ENCODE assay signal across 8 cellular contexts in the genomic region with DNA sequence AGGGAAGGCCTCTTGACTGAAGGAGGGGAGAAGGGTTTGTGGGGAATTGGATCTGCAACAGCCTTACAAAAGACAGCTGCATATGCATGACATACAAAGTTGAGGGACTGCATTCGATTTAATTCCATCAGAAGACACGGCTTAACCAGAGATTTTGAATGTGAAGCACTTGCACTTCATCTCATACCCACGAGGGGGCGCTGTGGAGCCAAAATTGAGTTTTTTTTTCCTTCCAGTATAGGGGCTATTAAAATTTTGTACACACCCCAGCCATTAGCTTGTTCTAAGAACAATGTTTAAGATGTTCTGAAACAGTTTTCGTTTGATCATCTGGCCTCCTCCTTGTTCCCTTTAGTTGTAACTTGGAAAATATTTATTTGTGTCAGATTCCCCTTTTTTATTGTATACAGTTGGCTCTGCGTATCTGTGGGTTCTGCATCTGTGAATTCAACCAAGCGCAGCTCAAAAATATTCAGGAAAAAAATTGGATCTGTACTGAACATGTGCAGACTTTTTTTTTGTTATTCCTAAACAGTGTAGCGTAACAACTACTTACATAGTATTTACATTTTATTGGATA.
DNase-seq lines count a peak whose midpoint lies in the region; ATAC-seq and TF ChIP-seq lines count a peak whose summit lies in the region.

No MANE protein-coding gene starts in this region.

- WGBS in iPS DF 6.9 (ENCODE audit: insufficient coverage, insufficient read length) = no CpG with 5 or more reads among the region's 8 CpGs

- ATAC-seq in GM18498 (IDR thresholded peaks at IDR 0.05; ENCODE audit: unreplicated experiment) (no peak), HG02798 (IDR thresholded peaks at IDR 0.05; ENCODE audit: poor library complexity, unreplicated experiment) (no peak)

- no peak for TF ChIP-seq POLR2A in NB4 (IDR thresholded peaks at IDR 0.05; ENCODE audit: extremely low read depth, insufficient read length)

- peak overlapping the region; percentile 92 for H3K4me3 ChIP-seq in NB4 (ENCODE audit: low read depth, low read length)
- H3K4me3 ChIP-seq in astrocyte of the spinal cord (ENCODE audit: low read depth, low read length) = peak overlapping the region; percentile 90
- H3K4me3 ChIP-seq in iPS DF 6.9 (ENCODE audit: low read length) = peak overlapping the region; percentile 98; the same call in 1 of the 2 replicates
- H3K4me3 ChIP-seq in skeletal muscle cell (ENCODE audit: low read depth, low read length) = peak overlapping the region; percentile 85

- H3K27me3 ChIP-seq in iPS DF 6.9 (ENCODE audit: control insufficient read depth, insufficient read depth, low read length) = no peaks in the 10 kb centered on the region

- DNase-seq in GM03348 (ENCODE audit: low spot score) (peak; percentile 73), NB4 (ENCODE audit: low read depth) (peak; percentile 84), T-helper 9 cell (peak; percentile 73), astrocyte of the spinal cord (ENCODE audit: low read depth, low spot score) (peak; percentile 65), iPS DF 6.9 (ENCODE audit: low read depth, low spot score) (no peak), skeletal muscle cell (ENCODE audit: low read depth) (no peak)

- H3K4me1 ChIP-seq in iPS DF 6.9 (ENCODE audit: control insufficient read depth, insufficient read depth, low read length) = no peaks in the 10 kb centered on the region

- in situ Hi-C loops in astrocyte of the spinal cord (cut with HindIII; ENCODE audit: low sequenced_read_pairs) = loop anchor here (10.0 kb wide), 1 partner anchor 193 kb away; no protein-coding TSS in a partner anchor

- H3K9me3 ChIP-seq in iPS DF 6.9 (ENCODE audit: control insufficient read depth, insufficient read depth, low read length) = no peaks in the 10 kb centered on the region

- H3K27ac ChIP-seq in iPS DF 6.9 (ENCODE audit: low read length) = no peak overlapping the region

- TF ChIP-seq CTCF in NB4 (IDR thresholded peaks at IDR 0.05; ENCODE audit: low read depth, low read length) = peak; percentile 94
- TF ChIP-seq CTCF in astrocyte of the spinal cord (IDR thresholded peaks at IDR 0.05; ENCODE audit: low read depth, low read length) = peak; percentile 91

- peaks cover 3% of the 10 kb centered on the region; the same call in 1 of the 2 replicates for H3K36me3 ChIP-seq in iPS DF 6.9 (ENCODE audit: control insufficient read depth, insufficient read depth, low read length)

Comparison
In these comparisons a context has a peak if more than half of its experiments do, and no peak if none do; other contexts are left out.
1. DNase-seq: peak in GM03348 (single experiment), NB4 (single experiment), T-helper 9 cell (single experiment) and astrocyte of the spinal cord (single experiment); none in iPS DF 6.9 (single experiment) and skeletal muscle cell (single experiment).
2. Peak in every context shown above with its lines, with median percentiles within 50 percentile points of each other: H3K4me3 ChIP-seq.